Comparison of ENCODE assay signal across 1 cellular context in the genomic region with DNA sequence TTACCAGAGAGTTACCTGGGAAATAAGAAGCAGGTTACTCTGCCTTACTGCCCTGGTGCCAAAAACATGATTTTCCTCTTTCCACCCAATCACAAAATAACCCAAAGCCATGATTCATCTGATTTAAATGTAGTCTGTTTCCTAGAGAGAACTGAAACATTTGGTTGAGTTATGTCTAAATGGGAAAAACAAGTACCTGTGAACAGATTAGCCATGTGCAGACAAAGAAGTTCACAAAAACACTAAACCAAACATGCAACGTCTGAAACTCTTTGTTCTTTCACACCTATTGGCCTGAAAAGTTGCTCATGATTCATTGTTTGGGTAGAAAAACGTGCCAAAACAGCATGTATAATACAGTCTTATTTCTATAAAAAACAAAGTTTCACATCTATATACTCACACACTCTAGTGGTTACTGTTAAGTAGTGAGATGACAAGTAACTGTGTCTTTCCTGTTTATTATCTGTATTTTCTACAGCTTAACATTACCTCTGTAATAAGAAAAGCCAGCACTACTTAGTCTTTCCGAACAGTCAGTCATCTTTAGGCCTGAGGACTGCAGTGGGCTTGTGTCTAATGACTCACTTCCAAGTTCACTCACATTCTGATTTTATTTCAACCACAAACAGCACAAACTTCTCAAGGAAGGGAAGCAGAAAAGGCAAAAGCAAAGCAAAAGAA.
TF ChIP-seq lines count a peak whose summit lies in the region.

No MANE protein-coding gene starts in this region.

TF ChIP-seq in IMR-90, 13 proteins besides CTCF, POLR2A, EP300 and RAD21:
- TF ChIP-seq, protein P1, sequence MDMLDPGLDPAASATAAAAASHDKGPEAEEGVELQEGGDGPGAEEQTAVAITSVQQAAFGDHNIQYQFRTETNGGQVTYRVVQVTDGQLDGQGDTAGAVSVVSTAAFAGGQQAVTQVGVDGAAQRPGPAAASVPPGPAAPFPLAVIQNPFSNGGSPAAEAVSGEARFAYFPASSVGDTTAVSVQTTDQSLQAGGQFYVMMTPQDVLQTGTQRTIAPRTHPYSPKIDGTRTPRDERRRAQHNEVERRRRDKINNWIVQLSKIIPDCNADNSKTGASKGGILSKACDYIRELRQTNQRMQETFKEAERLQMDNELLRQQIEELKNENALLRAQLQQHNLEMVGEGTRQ (IDR thresholded peaks at IDR 0.05; ENCODE audit: low read depth, low read length) = no peak
- TF ChIP-seq RCOR1 (IDR thresholded peaks at IDR 0.05; ENCODE audit: insufficient replicate concordance, low read length) (no peak), CEBPB (IDR thresholded peaks at IDR 0.05; ENCODE audit: low read depth, low read length) (no peak), SMC3 (IDR thresholded peaks at IDR 0.05; ENCODE audit: low read depth, low read length) (no peak), MXI1 (IDR thresholded peaks at IDR 0.05; ENCODE audit: borderline replicate concordance, low read depth, low read length) (no peak), NFE2L2 (IDR thresholded peaks at IDR 0.05; ENCODE audit: low read depth, low read length) (no peak), MAFK (IDR thresholded peaks at IDR 0.05; ENCODE audit: low read depth, low read length) (no peak), RFX5 (IDR thresholded peaks at IDR 0.05; ENCODE audit: low read depth, low read length) (no peak), FOS (IDR thresholded peaks at IDR 0.05; ENCODE audit: low read depth, low read length) (no peak), CHD1 (IDR thresholded peaks at IDR 0.05; ENCODE audit: low read depth, low read length) (no peak), MAZ (IDR thresholded peaks at IDR 0.05; ENCODE audit: borderline replicate concordance, low read depth, low read length) (no peak), BHLHE40 (IDR thresholded peaks at IDR 0.05; ENCODE audit: low read depth, low read length) (no peak)
- TF ChIP-seq, protein P2, sequence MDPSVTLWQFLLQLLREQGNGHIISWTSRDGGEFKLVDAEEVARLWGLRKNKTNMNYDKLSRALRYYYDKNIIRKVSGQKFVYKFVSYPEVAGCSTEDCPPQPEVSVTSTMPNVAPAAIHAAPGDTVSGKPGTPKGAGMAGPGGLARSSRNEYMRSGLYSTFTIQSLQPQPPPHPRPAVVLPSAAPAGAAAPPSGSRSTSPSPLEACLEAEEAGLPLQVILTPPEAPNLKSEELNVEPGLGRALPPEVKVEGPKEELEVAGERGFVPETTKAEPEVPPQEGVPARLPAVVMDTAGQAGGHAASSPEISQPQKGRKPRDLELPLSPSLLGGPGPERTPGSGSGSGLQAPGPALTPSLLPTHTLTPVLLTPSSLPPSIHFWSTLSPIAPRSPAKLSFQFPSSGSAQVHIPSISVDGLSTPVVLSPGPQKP (IDR thresholded peaks at IDR 0.05; ENCODE audit: borderline replicate concordance, low read depth, low read length) = no peak
